In genomic region chr20:46303176-46303956, GRCh38 we compare ENCODE assay signal across 36 cellular contexts. TPM values are rescaled to one million over a fixed set of nuclear protein-coding genes. Genes with fewer than 3 reads are reported as not detected.
"Had no signal": no experiment of that assay in that cellular context is flagged by ENCODE, and none has a peak within 500 bp of the region (broad histone marks: within the 10 kb centered on the region; RNA-seq: fewer than 3 reads in every experiment).

No MANE protein-coding gene starts in this region.

- ATAC-seq: activated CD8-positive, alpha-beta memory T cell treated with anti-CD3 and anti-CD28 coated beads, Interleukin-2, amount 10 ng/mL, durations not matched to agents 7 days and 5 days; activated naive CD8-positive, alpha-beta T cell treated with anti-CD3 and anti-CD28 coated beads, Interleukin-2, amount 50 U/mL, for 24 hours had no signal

- H3K36me3 Mint-ChIP-seq: activated CD8-positive, alpha-beta memory T cell treated with anti-CD3 and anti-CD28 coated beads, Interleukin-2, amount 10 ng/mL, durations not matched to agents 7 days and 5 days; activated naive CD4-positive, alpha-beta T cell treated with anti-CD3 and anti-CD28 coated beads, Interleukin-2, amount 10 ng/mL, durations not matched to agents 7 days and 5 days; activated naive CD8-positive, alpha-beta T cell; brain had no signal

- H3K27ac Mint-ChIP-seq: activated CD4-positive, alpha-beta memory T cell treated with anti-CD3 and anti-CD28 coated beads, Interleukin-2, amount 10 ng/mL, durations not matched to agents 7 days and 5 days; activated CD8-positive, alpha-beta memory T cell treated with anti-CD3 and anti-CD28 coated beads, Interleukin-2, amount 10 ng/mL, durations not matched to agents 7 days and 5 days; activated naive CD4-positive, alpha-beta T cell treated with anti-CD3 and anti-CD28 coated beads, Interleukin-2, amount 10 ng/mL, durations not matched to agents 7 days and 5 days; activated naive CD8-positive, alpha-beta T cell; activated naive CD8-positive, alpha-beta T cell treated with anti-CD3 and anti-CD28 coated beads, Interleukin-2, amount 50 U/mL, for 24 hours had no signal

- H3K9me3 Mint-ChIP-seq: activated CD4-positive, alpha-beta memory T cell treated with anti-CD3 and anti-CD28 coated beads, Interleukin-2, amount 10 ng/mL, durations not matched to agents 7 days and 5 days; activated naive CD4-positive, alpha-beta T cell treated with anti-CD3 and anti-CD28 coated beads, Interleukin-2, amount 10 ng/mL, durations not matched to agents 7 days and 5 days; activated naive CD8-positive, alpha-beta T cell treated with anti-CD3 and anti-CD28 coated beads, Interleukin-2, amount 50 U/mL, for 24 hours had no signal

- H3K4me3 Mint-ChIP-seq: activated CD4-positive, alpha-beta memory T cell treated with anti-CD3 and anti-CD28 coated beads, Interleukin-2, amount 10 ng/mL, durations not matched to agents 7 days and 5 days; activated CD8-positive, alpha-beta memory T cell treated with anti-CD3 and anti-CD28 coated beads, Interleukin-2, amount 10 ng/mL, durations not matched to agents 7 days and 5 days; activated naive CD4-positive, alpha-beta T cell treated with anti-CD3 and anti-CD28 coated beads, Interleukin-2, amount 10 ng/mL, durations not matched to agents 7 days and 5 days; activated naive CD8-positive, alpha-beta T cell; activated naive CD8-positive, alpha-beta T cell treated with anti-CD3 and anti-CD28 coated beads, Interleukin-2, amount 50 U/mL, for 24 hours; brain had no signal

- H3K27ac ChIP-seq: WERI-Rb-1 had no signal

- H3K4me3 ChIP-seq: MG63 had no signal

- H3K9me3 ChIP-seq: MG63 had no signal

- H3K36me3 ChIP-seq: MG63, WERI-Rb-1 had no signal

- H3K4me1 Mint-ChIP-seq: activated naive CD8-positive, alpha-beta T cell treated with anti-CD3 and anti-CD28 coated beads, Interleukin-2, amount 50 U/mL, for 24 hours had no signal

- DNase-seq: activated CD4-positive, alpha-beta memory T cell treated with anti-CD3 and anti-CD28 coated beads, Interleukin-2, amount 10 ng/mL, durations not matched to agents 7 days and 5 days; activated CD4-positive, alpha-beta T cell treated with anti-CD3 and anti-CD28 coated beads for 1 hour; activated CD4-positive, alpha-beta T cell treated with anti-CD3 and anti-CD28 coated beads for 48 hours; activated CD4-positive, CD25-positive, alpha-beta regulatory T cell; activated CD8-positive, alpha-beta memory T cell treated with anti-CD3 and anti-CD28 coated beads for 24 hours; activated CD8-positive, alpha-beta memory T cell treated with anti-CD3 and anti-CD28 coated beads, Interleukin-2, amount 10 ng/mL, durations not matched to agents 7 days and 5 days; activated CD8-positive, alpha-beta memory T cell treated with anti-CD3 and anti-CD28 coated beads, Interleukin-2, amount 50 U/mL, for 48 hours; activated effector memory CD4-positive, alpha-beta T cell treated with Interleukin-2 at 50 U/mL for 16 hours; activated naive CD4-positive, alpha-beta T cell treated with anti-CD3 and anti-CD28 coated beads, Interleukin-2, amount 10 ng/mL, durations not matched to agents 7 days and 5 days; activated naive CD8-positive, alpha-beta T cell treated with anti-CD3 and anti-CD28 coated beads, Interleukin-2, amount 50 U/mL, for 24 hours; activated T-cell treated with anti-CD3 and anti-CD28 coated beads, Interleukin-2, amount 50 U/mL, for 48 hours; Kasumi-1; KBM-7; NCI-H1048; NCI-H1105 treated with DMSO at 0.1 percent for 48 hours; NCI-H1436; NCI-H1694; NCI-H1930; NCI-H2081 treated with DMSO at 0.1 percent for 48 hours; NCI-H2171 treated with DMSO at 0.1 percent for 48 hours; NCI-H2227 treated with DMSO at 0.1 percent for 48 hours; NCI-H524 treated with DMSO at 0.1 percent for 48 hours; NCI-H748 treated with DMSO at 0.1 percent for 48 hours; NK-92 treated with Interleukin-12 subunit alpha and Interleukin-12 subunit beta, amount 100 ng/mL, for 24 hours; Right ventricle myocardium superior; SW 1271; T-helper 1 cell; T1000; WERI-Rb-1 had no signal

RNA-seq across cellular contexts. Expression of gene CDH22, which starts 4.9 kb away (rescaled TPM):
- total RNA-seq: activated CD4-positive, alpha-beta memory T cell treated with anti-CD3 and anti-CD28 coated beads, Interleukin-2, amount 10 ng/mL, durations not matched to agents 7 days and 5 days; activated CD8-positive, alpha-beta memory T cell treated with anti-CD3 and anti-CD28 coated beads, Interleukin-2, amount 10 ng/mL, durations not matched to agents 7 days and 5 days; bronchial epithelial cell; chondrocyte; NCI-H460; T-helper 2 cell treated with Interferon-gamma antibody and Interleukin-4, amounts not matched to agents 100 ng/mL and 5 ng/mL, for 36 hours had no signal
